Comparison of ENCODE assay signal across 8 cellular contexts in the genomic region with DNA sequence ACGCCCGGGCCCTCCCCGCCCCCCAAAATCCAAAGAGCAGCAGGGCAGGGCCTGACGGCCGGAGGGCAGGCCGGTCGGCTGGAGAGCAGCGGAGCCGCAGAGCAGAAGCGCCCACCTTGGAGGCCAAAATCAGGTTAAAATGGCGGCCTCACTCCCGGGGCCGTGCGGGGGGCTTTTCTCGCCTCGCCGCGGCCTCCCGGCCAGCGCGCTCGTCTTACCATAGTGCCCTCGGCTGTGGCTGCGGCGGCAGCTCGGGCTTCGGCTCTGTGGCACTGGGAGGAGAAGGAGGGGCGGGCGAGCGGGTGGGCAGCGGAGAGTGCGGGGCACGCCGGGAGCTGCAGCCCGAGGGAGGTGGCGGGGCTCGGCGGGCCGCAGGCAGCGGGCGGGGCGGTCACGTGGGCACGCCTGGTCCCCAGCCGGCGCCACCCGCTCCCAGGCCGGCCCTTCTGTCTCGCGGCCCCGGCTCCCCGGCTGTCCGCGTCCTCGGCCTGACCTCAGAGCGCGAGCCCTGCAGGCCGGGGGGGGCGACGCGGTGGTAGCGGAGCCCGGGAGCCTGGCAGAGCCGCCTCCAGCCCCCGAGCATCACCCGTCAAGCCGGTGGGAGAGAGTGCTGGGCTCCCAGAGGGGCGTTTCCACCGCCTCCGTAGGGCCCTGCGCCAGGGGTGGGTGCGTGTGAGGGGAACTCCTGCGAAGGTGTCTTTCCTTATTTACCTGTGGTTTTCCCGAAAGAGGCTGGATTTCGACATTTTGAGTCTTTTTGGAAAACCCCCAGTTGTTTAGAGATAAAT. TPM values are rescaled to one million over a fixed set of nuclear protein-coding genes. Genes with fewer than 3 reads are reported as not detected.
DNase-seq lines count a peak whose midpoint lies in the region; ATAC-seq and TF ChIP-seq lines count a peak whose summit lies in the region.

A gene (minus strand): TSS at position 274 of the 788 bp plus-strand sequence. CDS start 53 bp downstream, at position 221.

- peaks cover 3% of the 10 kb centered on the region for H3K36me3 Mint-ChIP-seq in chondrocyte (ENCODE audit: low read depth)

- ATAC-seq in GM18909 (IDR thresholded peaks at IDR 0.05; ENCODE audit: poor library complexity, unreplicated experiment): peak; percentile 95
- ATAC-seq in HG03139 (IDR thresholded peaks at IDR 0.05; ENCODE audit: unreplicated experiment): peak; percentile 75

- H3K4me1 Mint-ChIP-seq in chondrocyte (ENCODE audit: low read depth): peaks cover 55% of the 10 kb centered on the region

- TF ChIP-seq CTCF in AG09309 (IDR thresholded peaks at IDR 0.05; ENCODE audit: control insufficient read depth, insufficient read depth, low read depth, low read length, missing control alignments): no peak
- TF ChIP-seq CTCF in chondrocyte (IDR thresholded peaks at IDR 0.05): no peak

- peak within 1 kb of the TSS; percentile 94 for H3K27ac Mint-ChIP-seq in chondrocyte (ENCODE audit: unreplicated experiment)

- DNase-seq in AG09309 (ENCODE audit: low read depth): no peak
- DNase-seq in NCI-H226: peak; percentile 64
- DNase-seq in activated CD4-positive, alpha-beta T cell treated with anti-CD3 and anti-CD28 coated beads for 1 hour: peak; percentile 47
- DNase-seq in chondrocyte (ENCODE audit: low spot score): no peak
- peak; percentile 64 for DNase-seq in kidney glomerular epithelial cell (lab: John Stamatoyannopoulos, UW)
- peak; percentile 44 to 46 for DNase-seq in stimulated activated CD4-positive, alpha-beta T cell treated with anti-CD3 and anti-CD28 coated beads, Interleukin-15, amount 100 ng/mL, for 48 hours (ENCODE audit: low read depth in 2 of 2)

- H3K4me3 Mint-ChIP-seq in chondrocyte (ENCODE audit: unreplicated experiment): peak within 1 kb of the TSS; percentile 92

- no peaks in the 10 kb centered on the region for H3K27me3 Mint-ChIP-seq in chondrocyte (ENCODE audit: low read depth)

- peak within 1 kb of the TSS; percentile 76 for H3K4me3 ChIP-seq in AG09309 (ENCODE audit: control insufficient read depth, low read depth, low read length)

- no peaks in the 10 kb centered on the region for H3K9me3 Mint-ChIP-seq in chondrocyte (ENCODE audit: low read depth)

RNA-seq across cellular contexts. Expression of the gene that starts here (rescaled TPM):
- 58.1 to 84.5 TPM (median 77.2 TPM) in 3 replicates for total RNA-seq in chondrocyte

Comparison
In these comparisons a context has a peak if more than half of its experiments do, and no peak if none do; other contexts are left out.
1. DNase-seq: peak in NCI-H226 (single experiment), activated CD4-positive, alpha-beta T cell treated with anti-CD3 and anti-CD28 coated beads for 1 hour (single experiment), kidney glomerular epithelial cell (single experiment) and stimulated activated CD4-positive, alpha-beta T cell treated with anti-CD3 and anti-CD28 coated beads, Interleukin-15, amount 100 ng/mL, for 48 hours (2 of 2); none in AG09309 (single experiment) and chondrocyte (single experiment).